ENCODE assay signal across 8 cellular contexts in the genomic region with DNA sequence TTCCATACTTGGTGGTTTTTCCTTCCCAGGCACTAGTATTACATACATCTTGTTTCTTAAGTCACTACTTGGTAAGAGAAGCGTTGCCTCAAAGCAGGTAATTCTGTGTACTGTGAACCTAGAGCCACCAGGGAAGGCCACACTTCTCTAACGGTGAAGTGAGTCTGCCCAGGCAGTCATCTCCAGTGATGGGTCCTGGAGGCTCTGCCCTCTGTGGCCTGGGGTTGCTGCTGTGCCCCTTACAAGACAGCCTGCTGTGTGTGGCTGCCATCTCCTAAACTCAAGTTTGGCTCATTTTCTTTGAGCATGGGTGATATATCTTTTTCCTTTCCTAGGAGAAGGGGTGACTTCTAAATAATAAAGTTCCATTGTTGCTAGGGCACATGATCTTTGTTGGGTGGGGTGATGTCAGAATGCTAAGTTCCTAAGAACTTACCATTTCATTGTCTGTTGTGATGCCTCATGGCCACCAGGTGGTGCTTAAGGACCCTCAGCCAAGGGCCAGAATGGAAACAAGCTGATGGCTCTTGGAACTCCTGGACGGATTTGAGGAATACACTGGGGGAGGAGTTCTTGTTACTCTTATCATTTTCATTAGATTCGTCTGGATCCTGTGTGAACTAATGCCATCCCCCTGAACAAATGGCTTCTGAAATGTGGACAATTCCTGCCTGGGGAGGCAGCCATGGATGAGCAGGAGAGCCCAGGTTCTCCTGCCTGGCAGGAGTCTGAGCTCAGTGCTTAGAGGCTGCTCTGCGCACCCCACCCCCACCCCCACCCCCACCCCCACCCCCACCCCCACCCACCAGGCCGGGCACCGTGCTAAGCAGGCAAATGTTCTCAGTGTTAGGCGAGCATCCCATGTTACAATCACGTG. TPM values are rescaled to one million over a fixed set of nuclear protein-coding genes. Genes with fewer than 3 reads are reported as not detected.
A peak's percentile ranks its signal among the peaks of the same experiment; 100 is the strongest.
DNase-seq lines count a peak whose midpoint lies in the region; ATAC-seq, FAIRE-seq and TF ChIP-seq lines count a peak whose summit lies in the region.

No MANE protein-coding gene starts in this region.

- H3K36me3 ChIP-seq in WERI-Rb-1: no peaks in the 10 kb centered on the region

- POLR2A ChIA-PET in A549 (lab: Yijun Ruan, JAX): no interaction called here

- TF ChIP-seq POLR2A in A549 (IDR thresholded peaks at IDR 0.05; ENCODE audit: low read length): no peak
- TF ChIP-seq POLR2A in lower leg skin (IDR thresholded peaks at IDR 0.05): no peak

- H3K4me1 ChIP-seq in A549: no peaks in the 10 kb centered on the region

- no peaks in the 10 kb centered on the region for H3K9me3 ChIP-seq in A549
- peaks cover 2% of the 10 kb centered on the region for H3K9me3 ChIP-seq in WERI-Rb-1 (ENCODE audit: severe bottlenecking)

- H3K27me3 ChIP-seq in WERI-Rb-1 (ENCODE audit: insufficient read depth, low read depth, severe bottlenecking) (no peaks in the 10 kb centered on the region), dorsolateral prefrontal cortex (no peaks in the 10 kb centered on the region)

- ATAC-seq in A549 (peak; percentile 82 to 91; a peak in 5 of 6 replicates), HG02763 (IDR thresholded peaks at IDR 0.05; ENCODE audit: unreplicated experiment) (peak; percentile 74)

- FAIRE-seq in A549 (lab: Jason Lieb, UNC): no peak

- CTCF ChIA-PET in A549 (lab: Yijun Ruan, JAX): interaction anchor here (0.8 to 2.4 kb wide), 12 partner anchors 7 to 394 kb away, joined by 3 to 7 read pairs (median 3); a partner anchor contains a TSS

- intact Hi-C loops in dorsolateral prefrontal cortex (cut with DNase I): loop anchor here (5.0 kb wide), 2 partner anchors 40 to 390 kb away; a partner anchor contains a TSS
- intact Hi-C loops in lower leg skin (cut with DNase I; ENCODE audit: low total_unique reads): loop anchor here (5.0 kb wide), 1 partner anchor 240 kb away; no protein-coding TSS in a partner anchor

- H3K27ac ChIP-seq in A549: no peak overlapping the region
- no peak overlapping the region for H3K27ac ChIP-seq in WERI-Rb-1
- H3K27ac ChIP-seq in dorsolateral prefrontal cortex: peak overlapping the region in 1 of 59 donors; percentile 47

- WGBS in A549 (ENCODE audit: missing lambda C conversion rate): 16% methylated on average over 8 of the region's 9 CpGs
- WGBS in lower leg skin, 2 donors: 30 to 44% methylated on average over 9 of the region's 9 CpGs

- DNase-seq in A549 (ENCODE audit: low read depth in 1 of 2, low spot score in 1 of 2) (peak; percentile 58 to 67), NCI-H187 treated with DMSO at 0.1 percent for 48 hours (lab: John Stamatoyannopoulos, UW) (peak; percentile 45), WERI-Rb-1 (peak; percentile 73), dorsolateral prefrontal cortex (peak in 9 of 10 donors; percentile 25 to 72 (median 54)), lower leg skin (ENCODE audit: low spot score in 2 of 2) (peak; percentile 47 to 87)
- peak; percentile 7 for DNase-seq in stimulated activated CD8-positive, alpha-beta memory T cell treated with anti-CD3 and anti-CD28 coated beads, Interleukin-4, amount 100 ng/mL, for 24 hours (ENCODE audit: low read depth)

- peak; percentile 50 for TF ChIP-seq CTCF in A549 (IDR thresholded peaks at IDR 0.05)
- peak; percentile 75 for TF ChIP-seq CTCF in GM12875 (IDR thresholded peaks at IDR 0.05; ENCODE audit: borderline replicate concordance, insufficient read depth, low read depth, low read length)
- TF ChIP-seq CTCF in WERI-Rb-1 (IDR thresholded peaks at IDR 0.05; ENCODE audit: low read depth, low read length): peak; percentile 88
- peak; percentile 51 to 86 (median 75) for TF ChIP-seq CTCF in dorsolateral prefrontal cortex (IDR thresholded peaks at IDR 0.05 in 54 of 56, conservative IDR thresholded peaks at IDR 0.05 in 2 of 56; ENCODE audit: low read depth in 1 of 56, partially characterized antibody in 56 of 56)
- peak in 1 of 3 donors; percentile 33 for TF ChIP-seq CTCF in lower leg skin (IDR thresholded peaks at IDR 0.05)

- H3K4me2 ChIP-seq in A549: 0 out of 3 replicates have a peak overlapping the region, but pooled peaks have one; percentile 14

- no peak for TF ChIP-seq EP300 in A549 (IDR thresholded peaks at IDR 0.05)

- no peak overlapping the region for H3K4me3 ChIP-seq in A549
- H3K4me3 ChIP-seq in GM12875 (ENCODE audit: low read depth, low read length): no peak overlapping the region
- no peak overlapping the region for H3K4me3 ChIP-seq in WERI-Rb-1 (ENCODE audit: low read depth, low read length)
- peak overlapping the region in 1 of 59 donors; percentile 6 for H3K4me3 ChIP-seq in dorsolateral prefrontal cortex
- H3K4me3 ChIP-seq in lower leg skin (ENCODE audit: low read depth, poor library complexity, severe bottlenecking): no peak overlapping the region

- peak; percentile 45 to 70; a peak in 4 of 5 replicates for TF ChIP-seq RAD21 in A549 (conservative IDR thresholded peaks at IDR 0.05 in 1 of 2, IDR thresholded peaks at IDR 0.05 in 1 of 2)

TF ChIP-seq in A549, 52 proteins besides CTCF, POLR2A, EP300 and RAD21:
- TF ChIP-seq, protein P1, sequence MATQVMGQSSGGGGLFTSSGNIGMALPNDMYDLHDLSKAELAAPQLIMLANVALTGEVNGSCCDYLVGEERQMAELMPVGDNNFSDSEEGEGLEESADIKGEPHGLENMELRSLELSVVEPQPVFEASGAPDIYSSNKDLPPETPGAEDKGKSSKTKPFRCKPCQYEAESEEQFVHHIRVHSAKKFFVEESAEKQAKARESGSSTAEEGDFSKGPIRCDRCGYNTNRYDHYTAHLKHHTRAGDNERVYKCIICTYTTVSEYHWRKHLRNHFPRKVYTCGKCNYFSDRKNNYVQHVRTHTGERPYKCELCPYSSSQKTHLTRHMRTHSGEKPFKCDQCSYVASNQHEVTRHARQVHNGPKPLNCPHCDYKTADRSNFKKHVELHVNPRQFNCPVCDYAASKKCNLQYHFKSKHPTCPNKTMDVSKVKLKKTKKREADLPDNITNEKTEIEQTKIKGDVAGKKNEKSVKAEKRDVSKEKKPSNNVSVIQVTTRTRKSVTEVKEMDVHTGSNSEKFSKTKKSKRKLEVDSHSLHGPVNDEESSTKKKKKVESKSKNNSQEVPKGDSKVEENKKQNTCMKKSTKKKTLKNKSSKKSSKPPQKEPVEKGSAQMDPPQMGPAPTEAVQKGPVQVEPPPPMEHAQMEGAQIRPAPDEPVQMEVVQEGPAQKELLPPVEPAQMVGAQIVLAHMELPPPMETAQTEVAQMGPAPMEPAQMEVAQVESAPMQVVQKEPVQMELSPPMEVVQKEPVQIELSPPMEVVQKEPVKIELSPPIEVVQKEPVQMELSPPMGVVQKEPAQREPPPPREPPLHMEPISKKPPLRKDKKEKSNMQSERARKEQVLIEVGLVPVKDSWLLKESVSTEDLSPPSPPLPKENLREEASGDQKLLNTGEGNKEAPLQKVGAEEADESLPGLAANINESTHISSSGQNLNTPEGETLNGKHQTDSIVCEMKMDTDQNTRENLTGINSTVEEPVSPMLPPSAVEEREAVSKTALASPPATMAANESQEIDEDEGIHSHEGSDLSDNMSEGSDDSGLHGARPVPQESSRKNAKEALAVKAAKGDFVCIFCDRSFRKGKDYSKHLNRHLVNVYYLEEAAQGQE (IDR thresholded peaks at IDR 0.05): no peak
- TF ChIP-seq, protein P2, sequence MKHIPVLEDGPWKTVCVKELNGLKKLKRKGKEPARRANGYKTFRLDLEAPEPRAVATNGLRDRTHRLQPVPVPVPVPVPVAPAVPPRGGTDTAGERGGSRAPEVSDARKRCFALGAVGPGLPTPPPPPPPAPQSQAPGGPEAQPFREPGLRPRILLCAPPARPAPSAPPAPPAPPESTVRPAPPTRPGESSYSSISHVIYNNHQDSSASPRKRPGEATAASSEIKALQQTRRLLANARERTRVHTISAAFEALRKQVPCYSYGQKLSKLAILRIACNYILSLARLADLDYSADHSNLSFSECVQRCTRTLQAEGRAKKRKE (CRISPR knock-in tag; IDR thresholded peaks at IDR 0.05; ENCODE audit: low read depth): no peak
- TF ChIP-seq CBX8 (IDR thresholded peaks at IDR 0.05): no peak
- TF ChIP-seq HOXB13 (CRISPR knock-in tag; IDR thresholded peaks at IDR 0.05; ENCODE audit: low read depth): no peak
- no peak for TF ChIP-seq EHF (CRISPR knock-in tag; IDR thresholded peaks at IDR 0.05)
- peak; percentile 59 for TF ChIP-seq SMC3 (IDR thresholded peaks at IDR 0.05)
- TF ChIP-seq CHD2 (IDR thresholded peaks at IDR 0.05; ENCODE audit: low read length, partially characterized antibody): no peak
- TF ChIP-seq CEBPB (IDR thresholded peaks at IDR 0.05): no peak
- TF ChIP-seq, protein P3, sequence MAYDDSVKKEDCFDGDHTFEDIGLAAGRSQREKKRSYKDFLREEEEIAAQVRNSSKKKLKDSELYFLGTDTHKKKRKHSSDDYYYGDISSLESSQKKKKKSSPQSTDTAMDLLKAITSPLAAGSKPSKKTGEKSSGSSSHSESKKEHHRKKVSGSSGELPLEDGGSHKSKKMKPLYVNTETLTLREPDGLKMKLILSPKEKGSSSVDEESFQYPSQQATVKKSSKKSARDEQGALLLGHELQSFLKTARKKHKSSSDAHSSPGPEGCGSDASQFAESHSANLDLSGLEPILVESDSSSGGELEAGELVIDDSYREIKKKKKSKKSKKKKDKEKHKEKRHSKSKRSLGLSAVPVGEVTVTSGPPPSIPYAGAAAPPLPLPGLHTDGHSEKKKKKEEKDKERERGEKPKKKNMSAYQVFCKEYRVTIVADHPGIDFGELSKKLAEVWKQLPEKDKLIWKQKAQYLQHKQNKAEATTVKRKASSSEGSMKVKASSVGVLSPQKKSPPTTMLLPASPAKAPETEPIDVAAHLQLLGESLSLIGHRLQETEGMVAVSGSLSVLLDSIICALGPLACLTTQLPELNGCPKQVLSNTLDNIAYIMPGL (CRISPR knock-in tag; IDR thresholded peaks at IDR 0.05; ENCODE audit: borderline replicate concordance): no peak

RNA-seq across cellular contexts. Expression of a gene that starts 41.1 kb away (rescaled TPM):
- polyA plus RNA-seq in A549 (2011; rRNA removed) (207 and 326 TPM in 2 replicates), A549 (2017; fragmentation: RNase III; extraction: RNeasy Plus Mini Kit Qiagen cat#74134 plus additional on column Dnase treatment) (251 to 278 TPM (median 266 TPM) in 3 replicates)
- 347 and 391 TPM in 2 replicates for polyA plus RNA-seq in A549 (2012; cell fraction: cytosol; rRNA removed)
- 453 and 488 TPM in 2 replicates for polyA plus RNA-seq in A549 (2012; cell fraction: nucleus; rRNA removed)
- polyA minus RNA-seq in A549 (2011; rRNA and poly(A)+ RNA removed): 249 and 252 TPM in 2 replicates
- total RNA-seq in dorsolateral prefrontal cortex (100 to 1,000 TPM in 77 of 120 experiments, 10 to 100 TPM in 43; 67.7 to 164 (median 107) TPM), lower leg skin (100 to 1,000 TPM in 3 of 4 donors, 10 to 100 TPM in 1; 83.2 to 163 (median 144) TPM)

Comparison
In these comparisons a context has a peak if more than half of its experiments do, and no peak if none do; other contexts are left out.
1. DNase-seq: peak in every context shown above with its lines; median percentile 73 in WERI-Rb-1; 67 in lower leg skin; 62 in A549; 54 in dorsolateral prefrontal cortex; 45 in NCI-H187 treated with DMSO at 0.1 percent for 48 hours; 7 in stimulated activated CD8-positive, alpha-beta memory T cell treated with anti-CD3 and anti-CD28 coated beads, Interleukin-4, amount 100 ng/mL, for 24 hours.